In genomic region chr11:109320595-109320994, GRCh38 we compare ENCODE assay signal across 24 cellular contexts.
DNase-seq lines count a peak whose midpoint lies in the region; ATAC-seq, FAIRE-seq and TF ChIP-seq lines count a peak whose summit lies in the region.
"Had no signal": no experiment of that assay in that cellular context is flagged by ENCODE, and none has a peak within 500 bp of the region (broad histone marks: within the 10 kb centered on the region; RNA-seq: fewer than 3 reads in every experiment).

No MANE protein-coding gene starts in this region.

- BruUV-seq in A673 (replicated peaks; lab: Mats Ljungman, UMichigan): no TSS peak

- no peak overlapping the region for H3K27ac ChIP-seq in A673 (ENCODE audit: low read depth, low read length, poor library complexity, severe bottlenecking)
- no peak overlapping the region for H3K27ac ChIP-seq in foreskin keratinocyte
- no peak overlapping the region for H3K27ac ChIP-seq in ovary
- H3K27ac ChIP-seq in esophagus squamous epithelium: no peak overlapping the region
- H3K27ac ChIP-seq: cardiac muscle cell, heart left ventricle, Peyer's patch, psoas muscle had no signal

- H3K4me1 ChIP-seq in A673 (ENCODE audit: insufficient read depth, low read length, poor library complexity, severe bottlenecking) (no peaks in the 10 kb centered on the region), foreskin keratinocyte (no peaks in the 10 kb centered on the region), ovary (ENCODE audit: insufficient read depth) (no peaks in the 10 kb centered on the region), esophagus squamous epithelium (peaks cover 0 to 4% (median 3%) of the 10 kb centered on the region in 3 donors)
- H3K4me1 ChIP-seq: heart left ventricle, Peyer's patch, psoas muscle had no signal

- WGBS in ovary, 3 donors: 60 to 75% (median 67%) methylated on average over 1 of the region's 1 CpG
- 33 to 40% methylated on average over 1 of the region's 1 CpG for WGBS in esophagus squamous epithelium, 2 donors

- peak; percentile 28 for DNase-seq in A673 (ENCODE audit: low spot score)
- peak; percentile 49 for DNase-seq in HTR-8/SVneo (ENCODE audit: insufficient read length, low spot score)
- peak; percentile 29 for DNase-seq in astrocyte of the cerebellum (ENCODE audit: low read depth)
- DNase-seq in foreskin keratinocyte: peak; percentile 80 to 91
- DNase-seq in ovary: no peak
- no peak for DNase-seq in stimulated activated CD4-positive, alpha-beta T cell treated with anti-CD3 and anti-CD28 coated beads, Interleukin-4, amount 100 ng/mL, for 24 hours
- DNase-seq in esophagus squamous epithelium (lab: John Stamatoyannopoulos, UW): no peak
- DNase-seq: activated gamma-delta T cell treated with Interleukin-2 at 50 U/mL for 16 hours; CD4-positive, alpha-beta memory T cell; effector memory CD8-positive, alpha-beta T cell; heart left ventricle; Kasumi-1; left cardiac atrium; naive B cell; NCI-H187 treated with DMSO at 0.1 percent for 48 hours; NCI-H526 treated with DMSO at 0.1 percent for 48 hours; Peyer's patch; psoas muscle; stimulated activated CD4-positive, alpha-beta T cell treated with anti-CD3 and anti-CD28 coated beads, Interleukin-15, amount 100 ng/mL, for 24 hours; T-helper 17 cell had no signal

- intact Hi-C loops in A673 (cut with micrococcal nuclease; ENCODE audit: unreplicated experiment) (no loop called here), ovary (cut with DNase I) (no loop called here), esophagus squamous epithelium (cut with DNase I) (no loop called here)

- TF ChIP-seq CTCF in A673 (conservative IDR thresholded peaks at IDR 0.05; ENCODE audit: low read depth, low read length) (no peak), astrocyte of the cerebellum (IDR thresholded peaks at IDR 0.05; ENCODE audit: low read depth, low read length, missing control alignments) (no peak), foreskin keratinocyte (conservative IDR thresholded peaks at IDR 0.05) (peak; percentile 19), ovary (IDR thresholded peaks at IDR 0.05) (no peak), esophagus squamous epithelium (IDR thresholded peaks at IDR 0.05) (peak in 1 of 6 experiments; percentile 6)

- no peak for TF ChIP-seq EP300 in ovary (IDR thresholded peaks at IDR 0.05)

- in situ Hi-C loops in astrocyte of the cerebellum (cut with HindIII; ENCODE audit: low sequenced_read_pairs): no loop called here

- no peak for TF ChIP-seq POLR2A in ovary (IDR thresholded peaks at IDR 0.05)
- no peak for TF ChIP-seq POLR2A in esophagus squamous epithelium (IDR thresholded peaks at IDR 0.05)

- ATAC-seq in foreskin keratinocyte: peak; percentile 96
- ATAC-seq in HG03378 (IDR thresholded peaks at IDR 0.05; ENCODE audit: unreplicated experiment): no peak
- ATAC-seq: activated CD4-positive, CD25-positive, alpha-beta regulatory T cell treated with anti-CD3 and anti-CD28 coated beads, Interleukin-2, amount 50 U/mL, for 24 hours; effector memory CD8-positive, alpha-beta T cell; heart left ventricle; psoas muscle; T-helper 17 cell had no signal

- POLR2A ChIA-PET in A673 (lab: Charles Lee; ENCODE audit: low non-redundant PET): interaction anchor here (0.6 kb wide), 1 partner anchor 1724 kb away, joined by 3 read pairs; no protein-coding TSS in a partner anchor

- CTCF ChIA-PET in A673 (lab: Charles Lee): no interaction called here

- H3K9me3 ChIP-seq in A673 (ENCODE audit: low read depth, low read length, poor library complexity, severe bottlenecking) (no peaks in the 10 kb centered on the region), ovary (no peaks in the 10 kb centered on the region), esophagus squamous epithelium (no peaks in the 10 kb centered on the region)
- H3K9me3 ChIP-seq: heart left ventricle, Peyer's patch, psoas muscle had no signal

- H3K27me3 ChIP-seq in A673 (replicated peaks; ENCODE audit: insufficient read depth, low read depth, low read length, poor library complexity) (peaks cover 8% of the 10 kb centered on the region), foreskin keratinocyte (no peaks in the 10 kb centered on the region), ovary (no peaks in the 10 kb centered on the region), esophagus squamous epithelium (no peaks in the 10 kb centered on the region)
- H3K27me3 ChIP-seq: cardiac muscle cell, heart left ventricle, Peyer's patch had no signal

- H3K36me3 ChIP-seq in A673 (ENCODE audit: insufficient read depth, low read length, poor library complexity, severe bottlenecking): no peaks in the 10 kb centered on the region
- no peaks in the 10 kb centered on the region for H3K36me3 ChIP-seq in ovary
- H3K36me3 ChIP-seq in esophagus squamous epithelium: no peaks in the 10 kb centered on the region
- H3K36me3 ChIP-seq: cardiac muscle cell, heart left ventricle, Peyer's patch had no signal

- FAIRE-seq in HTR-8/SVneo (lab: Jason Lieb, UNC): no peak
- FAIRE-seq: A204.1 had no signal

- H3K4me3 ChIP-seq in A673 (ENCODE audit: low read depth, low read length, poor library complexity, severe bottlenecking) (no peak overlapping the region), astrocyte of the cerebellum (ENCODE audit: low read depth, low read length) (no peak overlapping the region), ovary (no peak overlapping the region), esophagus squamous epithelium (no peak overlapping the region)
- H3K4me3 ChIP-seq: cardiac muscle cell, heart left ventricle, Peyer's patch, psoas muscle had no signal

Comparison
In these comparisons a context has a peak if more than half of its experiments do, and no peak if none do; other contexts are left out.
1. DNase-seq: peak in A673 (single experiment), HTR-8/SVneo (single experiment), astrocyte of the cerebellum (single experiment) and foreskin keratinocyte (2 of 2); none in ovary (0 of 5), stimulated activated CD4-positive, alpha-beta T cell treated with anti-CD3 and anti-CD28 coated beads, Interleukin-4, amount 100 ng/mL, for 24 hours (single experiment) and esophagus squamous epithelium (single experiment).